Comparison of ENCODE assay signal across 8 cellular contexts in genomic region chr1:153727463-153728304, GRCh38. TPM values are rescaled to one million over a fixed set of nuclear protein-coding genes. Genes with fewer than 3 reads are reported as not detected.
DNase-seq lines count a peak whose midpoint lies in the region; ATAC-seq and TF ChIP-seq lines count a peak whose summit lies in the region.

INTS3 (plus strand) TSS chr1:153728050; CDS start chr1:153728635, 585 bp downstream.

- H3K9me3 ChIP-seq in heart right ventricle (no peaks in the 10 kb centered on the region), upper lobe of left lung (no peaks in the 10 kb centered on the region)

- peaks cover 0 to 36% (median 30%) of the 10 kb centered on the region in 9 donors for H3K4me1 ChIP-seq in heart right ventricle
- peaks cover 17 to 31% (median 26%) of the 10 kb centered on the region in 4 donors for H3K4me1 ChIP-seq in upper lobe of left lung

- H3K27ac ChIP-seq in heart right ventricle (peak within 1 kb of the TSS; percentile 96 to 100 (median 99)), upper lobe of left lung (peak within 1 kb of the TSS; percentile 96 to 99 (median 98))

- in situ Hi-C loops in GM13976 (cut with MboI; ENCODE audit: low sequenced_read_pairs, unreplicated experiment) = no loop called here

- WGBS in heart right ventricle, 2 donors = 0 to 1% methylated on average over 49 of the region's 49 CpGs
- WGBS in upper lobe of left lung, 2 donors = 1% methylated on average over 25 to 45 of the region's 49 CpGs

- TF ChIP-seq CTCF in GM13976 (IDR thresholded peaks at IDR 0.05; ENCODE audit: borderline replicate concordance, control extremely low read depth, extremely low read depth, insufficient read depth, missing control alignments) = no peak
- peak in 3 of 9 donors; percentile 8 to 22 (median 15) for TF ChIP-seq CTCF in heart right ventricle (IDR thresholded peaks at IDR 0.05)
- TF ChIP-seq CTCF in upper lobe of left lung (IDR thresholded peaks at IDR 0.05) = peak in 2 of 6 experiments; percentile 4 to 7

- TF ChIP-seq POLR2A in upper lobe of left lung (IDR thresholded peaks at IDR 0.05) = peak in 2 of 4 donors; percentile 55 to 73

- H3K4me3 ChIP-seq in heart right ventricle = peak within 1 kb of the TSS; percentile 48 to 92 (median 78)
- H3K4me3 ChIP-seq in upper lobe of left lung = peak within 1 kb of the TSS; percentile 59 to 79 (median 76)

- no peak for TF ChIP-seq EP300 in upper lobe of left lung (IDR thresholded peaks at IDR 0.05)

- DNase-seq in GM13976 (ENCODE audit: low spot score) (peak; percentile 99), NCI-H146 treated with DMSO at 0.1 percent for 48 hours (lab: John Stamatoyannopoulos, UW; ENCODE audit: unreplicated experiment) (peak; percentile 99), amniotic epithelial cell (ENCODE audit: low read depth) (peak; percentile 100), heart right ventricle (peak; percentile 99 to 100), posterior cingulate gyrus (peak; percentile 99 to 100 (median 100)), upper lobe of left lung (peak; percentile 96 to 100)

- intact Hi-C loops in T-helper 1 cell treated with Interleukin-12 subunit alpha and Interleukin-12 subunit beta and Interleukin-4 antibody, amounts not matched to agents 30 ng/mL and 1 ng/mL, for 36 hours (cut with micrococcal nuclease) = loop anchor here (1.0 to 5.0 kb wide), 14 partner anchors 22 to 455 kb away; partner anchors contain the start of genes CRTC2, RAB13, RPS27 and S100A3
- intact Hi-C loops in heart right ventricle (cut with DNase I) (loop anchor here in 2 of 10 donors (2.0 kb wide), 2 partner anchors 21 to 29 kb away; no protein-coding TSS in a partner anchor), posterior cingulate gyrus (cut with DNase I) (loop anchor here (5.0 kb wide), 1 partner anchor 260 kb away; the partner anchor contains the start of gene RAB13)

- H3K36me3 ChIP-seq in heart right ventricle = peaks cover 0 to 3% (median 0%) of the 10 kb centered on the region in 9 donors
- no peaks in the 10 kb centered on the region for H3K36me3 ChIP-seq in upper lobe of left lung

- ATAC-seq in HG02870 (IDR thresholded peaks at IDR 0.05; ENCODE audit: unreplicated experiment) = peak; percentile 97
- ATAC-seq in heart right ventricle = peak; percentile 99 to 100 (median 100)
- peak; percentile 100 for ATAC-seq in upper lobe of left lung (ENCODE audit: low FRiP score in 2 of 2)

- H3K27me3 ChIP-seq in heart right ventricle (no peaks in the 10 kb centered on the region), upper lobe of left lung (no peaks in the 10 kb centered on the region)

RNA-seq across cellular contexts. Expression of gene INTS3, which starts in this region (rescaled TPM):
- total RNA-seq in T-helper 1 cell treated with Interleukin-12 subunit alpha and Interleukin-12 subunit beta and Interleukin-4 antibody, amounts not matched to agents 30 ng/mL and 1 ng/mL, for 36 hours = 60.6 and 64.4 TPM in 2 replicates
- total RNA-seq in heart right ventricle (10 to 100 TPM; 25.4 to 32.8 (median 31.1) TPM), upper lobe of left lung (100 to 1,000 TPM in 1 of 6 donors, 10 to 100 TPM in 5; 58.2 to 159 (median 63.1) TPM)
- polyA plus RNA-seq in heart right ventricle = 10 to 100 TPM; 30.8 to 46.1 TPM

Comparison
In these comparisons a context has a peak if more than half of its experiments do, and no peak if none do; other contexts are left out.
1. Peak in every context shown above with its lines: DNase-seq, ATAC-seq, H3K4me3 ChIP-seq and H3K27ac ChIP-seq.